8 cellular contexts compared by ENCODE assay signal in the genomic region with DNA sequence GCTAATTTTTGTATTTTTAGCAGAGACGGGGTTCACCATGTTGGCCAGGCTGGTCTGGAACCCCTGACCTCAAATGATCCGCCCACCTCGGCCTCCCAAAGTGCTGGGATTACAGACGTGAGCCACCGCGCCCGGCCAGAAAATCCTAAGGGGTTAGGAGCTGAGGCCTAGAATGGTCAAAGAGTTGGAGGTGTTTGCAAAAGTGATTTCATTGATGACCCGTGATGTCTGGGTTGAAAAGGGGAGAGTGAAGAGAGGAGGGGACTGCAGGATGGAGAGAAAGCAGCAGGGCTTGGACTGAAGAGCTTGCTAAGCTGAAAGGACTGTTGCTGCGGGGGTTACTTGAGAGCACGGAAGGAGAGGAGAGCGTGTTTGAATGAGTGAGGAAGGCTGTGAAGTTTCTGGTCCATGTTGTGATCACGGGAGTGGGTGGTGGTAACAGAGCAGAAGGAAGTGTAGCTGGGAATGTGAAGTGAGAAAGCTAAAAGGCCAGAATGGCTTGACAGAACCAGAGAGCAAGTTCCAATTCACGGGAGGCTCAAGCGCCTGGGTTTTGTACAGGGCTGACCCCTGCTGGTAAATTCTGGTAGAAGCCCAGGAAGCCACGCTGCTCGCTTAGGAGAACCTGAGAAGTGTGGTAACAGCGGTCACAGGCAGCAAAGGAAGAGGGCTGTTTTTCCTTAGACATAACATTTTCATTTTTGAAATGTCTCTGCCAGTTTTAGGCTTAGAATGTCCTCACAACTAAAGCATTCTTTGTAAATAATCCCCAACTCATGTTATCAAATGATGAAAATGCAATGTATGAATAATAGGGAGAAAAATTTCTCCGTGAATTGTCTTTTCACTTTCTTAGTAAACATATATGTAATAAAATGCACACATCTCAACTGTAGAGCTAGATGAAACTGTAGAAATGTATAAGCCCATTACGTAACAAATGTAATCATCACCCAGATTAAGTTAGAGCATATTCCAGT. TPM values are rescaled to one million over a fixed set of nuclear protein-coding genes. Genes with fewer than 3 reads are reported as not detected.
DNase-seq lines count a peak whose midpoint lies in the region; ATAC-seq, FAIRE-seq and TF ChIP-seq lines count a peak whose summit lies in the region.

No MANE protein-coding gene starts in this region.

- no peak overlapping the region for H3K4me3 Mint-ChIP-seq in activated T-cell treated with anti-CD3 and anti-CD28 coated beads, Interleukin-2, amount 50 U/mL, for 72 hours
- H3K4me3 Mint-ChIP-seq in nephron, result no peak overlapping the region

- no peak overlapping the region for H3K27ac Mint-ChIP-seq in activated T-cell treated with anti-CD3 and anti-CD28 coated beads, Interleukin-2, amount 50 U/mL, for 72 hours
- peak overlapping the region in 1 of 3 experiments; percentile 3 for H3K27ac Mint-ChIP-seq in nephron

- no peaks in the 10 kb centered on the region for H3K9me3 Mint-ChIP-seq in activated T-cell treated with anti-CD3 and anti-CD28 coated beads, Interleukin-2, amount 50 U/mL, for 72 hours
- H3K9me3 Mint-ChIP-seq in nephron, result no peaks in the 10 kb centered on the region

- peaks cover 11% of the 10 kb centered on the region for H3K4me1 Mint-ChIP-seq in activated T-cell treated with anti-CD3 and anti-CD28 coated beads, Interleukin-2, amount 50 U/mL, for 72 hours (ENCODE audit: low read depth)
- H3K4me1 Mint-ChIP-seq in nephron, result no peaks in the 10 kb centered on the region

- FAIRE-seq in HTR-8/SVneo (lab: Jason Lieb, UNC) (no peak), RCC 7860 (lab: Jason Lieb, UNC) (peak; percentile 11)

- ATAC-seq in activated T-cell treated with anti-CD3 and anti-CD28 coated beads, Interleukin-2, amount 50 U/mL, for 72 hours (replicated peaks in 1 of 2), result peak; percentile 73 to 81

- no peaks in the 10 kb centered on the region for H3K36me3 Mint-ChIP-seq in activated T-cell treated with anti-CD3 and anti-CD28 coated beads, Interleukin-2, amount 50 U/mL, for 72 hours (ENCODE audit: insufficient read depth in 2 of 2)
- no peaks in the 10 kb centered on the region for H3K36me3 Mint-ChIP-seq in nephron (ENCODE audit: low read depth)

- DNase-seq in AG20443 (ENCODE audit: low spot score) (peak; percentile 93), GM19238 (ENCODE audit: insufficient read length, low spot score) (peak; percentile 56), HTR-8/SVneo (ENCODE audit: insufficient read length, low spot score) (peak; percentile 90), RCC 7860 (ENCODE audit: low spot score) (peak; percentile 54), fibroblast of mammary gland (ENCODE audit: low read depth) (peak; percentile 78)
- peak; percentile 56 to 57 for DNase-seq in activated T-cell treated with anti-CD3 and anti-CD28 coated beads, Interleukin-2, amount 50 U/mL, for 72 hours
- peak; percentile 45 for DNase-seq in stimulated activated naive CD4-positive, alpha-beta T cell treated with Interleukin-2 at 50 U/mL for 16 hours (lab: John Stamatoyannopoulos, UW)

- H3K27me3 Mint-ChIP-seq in activated T-cell treated with anti-CD3 and anti-CD28 coated beads, Interleukin-2, amount 50 U/mL, for 72 hours (ENCODE audit: low read depth), result peaks cover 7% of the 10 kb centered on the region
- no peaks in the 10 kb centered on the region for H3K27me3 Mint-ChIP-seq in nephron (ENCODE audit: low read depth)

- H3K4me3 ChIP-seq in fibroblast of mammary gland (ENCODE audit: control insufficient read depth, low read depth, low read length), result no peak overlapping the region

- TF ChIP-seq CTCF in fibroblast of mammary gland (conservative IDR thresholded peaks at IDR 0.05; ENCODE audit: control insufficient read depth, insufficient read depth, low read depth, low read length) (peak; percentile 92), nephron (IDR thresholded peaks at IDR 0.05; ENCODE audit: unreplicated experiment in 3 of 3) (peak; percentile 77 to 88 (median 83))

RNA-seq across cellular contexts. Expression of gene ACTR2, which starts 40.5 kb away (rescaled TPM):
- 100 to 1,000 TPM; 219 to 272 TPM for total RNA-seq in activated T-cell treated with anti-CD3 and anti-CD28 coated beads, Interleukin-2, amount 50 U/mL, for 72 hours

RNA-seq across cellular contexts. Expression of gene RAB1A, which starts 57.3 kb away (rescaled TPM):
- 10 to 100 TPM; 85.3 to 90.8 TPM for total RNA-seq in activated T-cell treated with anti-CD3 and anti-CD28 coated beads, Interleukin-2, amount 50 U/mL, for 72 hours
